In genomic region chr18:13914756-13915155, GRCh38 we compare ENCODE assay signal across 9 cellular contexts. TPM values are rescaled to one million over a fixed set of nuclear protein-coding genes. Genes with fewer than 3 reads are reported as not detected.
"Had no signal": no experiment of that assay in that cellular context is flagged by ENCODE, and none has a peak within 500 bp of the region (broad histone marks: within the 10 kb centered on the region; RNA-seq: fewer than 3 reads in every experiment).

No MANE protein-coding gene starts in this region.

- DNase-seq: GOT3, H7, HCEC 1CT, IMR-90 had no signal

- H3K4me3 ChIP-seq: K562 had no signal

- H3K4me2 ChIP-seq: KMS-11 had no signal

- FAIRE-seq: HTR-8/SVneo, K562 had no signal

- H3K9ac ChIP-seq: KMS-11 had no signal

- H3K27ac ChIP-seq: KMS-11 had no signal

RNA-seq across cellular contexts. Expression of gene MC2R, which starts 0.6 kb away (rescaled TPM):
- total RNA-seq: H4, H7, HT-29, IMR-90, K562 had no signal
